In the genomic region with DNA sequence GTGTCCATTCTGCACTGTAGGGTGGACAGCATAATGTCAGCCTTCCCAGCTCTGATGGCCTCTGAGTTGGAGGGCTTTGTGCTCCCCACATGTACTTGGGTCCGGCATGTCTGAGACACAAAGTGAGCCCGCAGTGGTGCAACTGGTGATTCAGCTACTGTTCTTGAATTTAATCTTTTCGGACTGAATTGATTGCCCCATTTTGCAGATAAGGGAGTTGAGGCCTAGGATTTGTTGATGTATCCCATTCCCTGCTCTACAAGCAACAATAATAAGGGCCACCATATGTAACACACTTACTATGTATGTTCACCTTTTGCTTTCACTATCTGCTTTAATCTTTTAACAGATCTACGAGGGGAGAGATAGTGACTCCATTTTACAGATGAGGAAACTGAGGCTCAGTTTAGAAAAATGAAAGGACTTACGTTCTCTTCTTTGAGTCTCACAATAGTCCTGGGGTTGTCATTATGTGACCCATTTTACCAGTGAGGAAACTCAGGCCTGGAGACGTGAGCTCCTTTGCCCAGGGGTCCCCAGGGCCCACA, we compare ENCODE assay signal across 2 cellular contexts.
TF ChIP-seq lines count a peak whose summit lies in the region.

No MANE protein-coding gene starts in this region.

TF ChIP-seq in SK-N-SH, 30 proteins besides CTCF, POLR2A, EP300 and RAD21 (continued from another document):
- TF ChIP-seq, protein P1, sequence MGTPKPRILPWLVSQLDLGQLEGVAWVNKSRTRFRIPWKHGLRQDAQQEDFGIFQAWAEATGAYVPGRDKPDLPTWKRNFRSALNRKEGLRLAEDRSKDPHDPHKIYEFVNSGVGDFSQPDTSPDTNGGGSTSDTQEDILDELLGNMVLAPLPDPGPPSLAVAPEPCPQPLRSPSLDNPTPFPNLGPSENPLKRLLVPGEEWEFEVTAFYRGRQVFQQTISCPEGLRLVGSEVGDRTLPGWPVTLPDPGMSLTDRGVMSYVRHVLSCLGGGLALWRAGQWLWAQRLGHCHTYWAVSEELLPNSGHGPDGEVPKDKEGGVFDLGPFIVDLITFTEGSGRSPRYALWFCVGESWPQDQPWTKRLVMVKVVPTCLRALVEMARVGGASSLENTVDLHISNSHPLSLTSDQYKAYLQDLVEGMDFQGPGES (IDR thresholded peaks at IDR 0.05; ENCODE audit: low read depth, low read length): no peak
- no peak for TF ChIP-seq TAF1 (IDR thresholded peaks at IDR 0.05; ENCODE audit: borderline replicate concordance, low read depth, low read length)
- TF ChIP-seq ELF1 (IDR thresholded peaks at IDR 0.05): no peak
- TF ChIP-seq FOXM1 (IDR thresholded peaks at IDR 0.05; ENCODE audit: low read depth): no peak
- TF ChIP-seq, protein P2, sequence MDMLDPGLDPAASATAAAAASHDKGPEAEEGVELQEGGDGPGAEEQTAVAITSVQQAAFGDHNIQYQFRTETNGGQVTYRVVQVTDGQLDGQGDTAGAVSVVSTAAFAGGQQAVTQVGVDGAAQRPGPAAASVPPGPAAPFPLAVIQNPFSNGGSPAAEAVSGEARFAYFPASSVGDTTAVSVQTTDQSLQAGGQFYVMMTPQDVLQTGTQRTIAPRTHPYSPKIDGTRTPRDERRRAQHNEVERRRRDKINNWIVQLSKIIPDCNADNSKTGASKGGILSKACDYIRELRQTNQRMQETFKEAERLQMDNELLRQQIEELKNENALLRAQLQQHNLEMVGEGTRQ (IDR thresholded peaks at IDR 0.05; ENCODE audit: borderline replicate concordance, low read depth, low read length): no peak
- TF ChIP-seq GABPA (IDR thresholded peaks at IDR 0.05; ENCODE audit: low read depth): no peak
- no peak for TF ChIP-seq CHD2 (IDR thresholded peaks at IDR 0.05; ENCODE audit: low read length, partially characterized antibody)
- no peak for TF ChIP-seq RFX5 (IDR thresholded peaks at IDR 0.05; ENCODE audit: low read length)
- TF ChIP-seq, protein P3, sequence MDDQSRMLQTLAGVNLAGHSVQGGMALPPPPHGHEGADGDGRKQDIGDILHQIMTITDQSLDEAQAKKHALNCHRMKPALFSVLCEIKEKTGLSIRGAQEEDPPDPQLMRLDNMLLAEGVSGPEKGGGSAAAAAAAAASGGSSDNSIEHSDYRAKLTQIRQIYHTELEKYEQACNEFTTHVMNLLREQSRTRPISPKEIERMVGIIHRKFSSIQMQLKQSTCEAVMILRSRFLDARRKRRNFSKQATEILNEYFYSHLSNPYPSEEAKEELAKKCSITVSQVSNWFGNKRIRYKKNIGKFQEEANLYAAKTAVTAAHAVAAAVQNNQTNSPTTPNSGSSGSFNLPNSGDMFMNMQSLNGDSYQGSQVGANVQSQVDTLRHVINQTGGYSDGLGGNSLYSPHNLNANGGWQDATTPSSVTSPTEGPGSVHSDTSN (IDR thresholded peaks at IDR 0.05): no peak
- TF ChIP-seq SIN3A (IDR thresholded peaks at IDR 0.05; ENCODE audit: borderline replicate concordance, low read depth, low read length): no peak
TF ChIP-seq in SK-N-SH: peak in this region for 0.

TF ChIP-seq in SK-N-SH treated with all-trans-retinoic acid at 6 μM for 48 hours, 23 proteins besides CTCF, POLR2A, EP300 and RAD21 (continued from another document):
- TF ChIP-seq, protein P4, sequence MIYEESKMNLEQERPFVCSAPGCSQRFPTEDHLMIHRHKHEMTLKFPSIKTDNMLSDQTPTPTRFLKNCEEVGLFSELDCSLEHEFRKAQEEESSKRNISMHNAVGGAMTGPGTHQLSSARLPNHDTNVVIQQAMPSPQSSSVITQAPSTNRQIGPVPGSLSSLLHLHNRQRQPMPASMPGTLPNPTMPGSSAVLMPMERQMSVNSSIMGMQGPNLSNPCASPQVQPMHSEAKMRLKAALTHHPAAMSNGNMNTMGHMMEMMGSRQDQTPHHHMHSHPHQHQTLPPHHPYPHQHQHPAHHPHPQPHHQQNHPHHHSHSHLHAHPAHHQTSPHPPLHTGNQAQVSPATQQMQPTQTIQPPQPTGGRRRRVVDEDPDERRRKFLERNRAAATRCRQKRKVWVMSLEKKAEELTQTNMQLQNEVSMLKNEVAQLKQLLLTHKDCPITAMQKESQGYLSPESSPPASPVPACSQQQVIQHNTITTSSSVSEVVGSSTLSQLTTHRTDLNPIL (CRISPR knock-in tag; IDR thresholded peaks at IDR 0.05; ENCODE audit: low read depth): no peak
- TF ChIP-seq, protein P5, sequence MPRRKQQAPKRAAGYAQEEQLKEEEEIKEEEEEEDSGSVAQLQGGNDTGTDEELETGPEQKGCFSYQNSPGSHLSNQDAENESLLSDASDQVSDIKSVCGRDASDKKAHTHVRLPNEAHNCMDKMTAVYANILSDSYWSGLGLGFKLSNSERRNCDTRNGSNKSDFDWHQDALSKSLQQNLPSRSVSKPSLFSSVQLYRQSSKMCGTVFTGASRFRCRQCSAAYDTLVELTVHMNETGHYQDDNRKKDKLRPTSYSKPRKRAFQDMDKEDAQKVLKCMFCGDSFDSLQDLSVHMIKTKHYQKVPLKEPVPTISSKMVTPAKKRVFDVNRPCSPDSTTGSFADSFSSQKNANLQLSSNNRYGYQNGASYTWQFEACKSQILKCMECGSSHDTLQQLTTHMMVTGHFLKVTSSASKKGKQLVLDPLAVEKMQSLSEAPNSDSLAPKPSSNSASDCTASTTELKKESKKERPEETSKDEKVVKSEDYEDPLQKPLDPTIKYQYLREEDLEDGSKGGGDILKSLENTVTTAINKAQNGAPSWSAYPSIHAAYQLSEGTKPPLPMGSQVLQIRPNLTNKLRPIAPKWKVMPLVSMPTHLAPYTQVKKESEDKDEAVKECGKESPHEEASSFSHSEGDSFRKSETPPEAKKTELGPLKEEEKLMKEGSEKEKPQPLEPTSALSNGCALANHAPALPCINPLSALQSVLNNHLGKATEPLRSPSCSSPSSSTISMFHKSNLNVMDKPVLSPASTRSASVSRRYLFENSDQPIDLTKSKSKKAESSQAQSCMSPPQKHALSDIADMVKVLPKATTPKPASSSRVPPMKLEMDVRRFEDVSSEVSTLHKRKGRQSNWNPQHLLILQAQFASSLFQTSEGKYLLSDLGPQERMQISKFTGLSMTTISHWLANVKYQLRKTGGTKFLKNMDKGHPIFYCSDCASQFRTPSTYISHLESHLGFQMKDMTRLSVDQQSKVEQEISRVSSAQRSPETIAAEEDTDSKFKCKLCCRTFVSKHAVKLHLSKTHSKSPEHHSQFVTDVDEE (CRISPR knock-in tag; IDR thresholded peaks at IDR 0.05): no peak
- TF ChIP-seq ZFP30 (CRISPR knock-in tag; IDR thresholded peaks at IDR 0.05): no peak
TF ChIP-seq in SK-N-SH treated with all-trans-retinoic acid at 6 μM for 48 hours: peak in this region for 0.
